20 cellular contexts compared by ENCODE assay signal in the genomic region with DNA sequence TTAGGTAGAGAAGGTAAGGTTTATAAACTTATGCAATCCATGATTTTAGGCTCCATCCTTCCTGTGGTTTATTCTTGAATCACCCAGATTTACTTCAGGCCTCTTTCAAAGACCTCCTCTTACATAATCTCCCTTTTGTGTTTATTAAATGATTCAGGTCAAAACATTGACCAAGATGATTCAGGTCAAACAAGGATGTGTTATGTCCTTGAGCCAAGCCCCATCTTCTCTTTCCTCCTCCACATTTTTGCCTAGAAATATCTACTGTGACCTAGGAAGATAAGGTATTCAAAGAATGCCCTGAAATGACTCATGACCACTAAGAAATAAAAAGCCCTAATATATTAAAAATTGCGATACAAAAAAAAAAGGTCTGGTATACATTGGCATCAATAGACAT. TPM values are rescaled to one million over a fixed set of nuclear protein-coding genes. Genes with fewer than 3 reads are reported as not detected.
A peak's percentile ranks its signal among the peaks of the same experiment; 100 is the strongest.
DNase-seq lines count a peak whose midpoint lies in the region; ATAC-seq, FAIRE-seq and TF ChIP-seq lines count a peak whose summit lies in the region.
"Had no signal": no experiment of that assay in that cellular context is flagged by ENCODE, and none has a peak within 500 bp of the region (broad histone marks: within the 10 kb centered on the region; RNA-seq: fewer than 3 reads in every experiment).

No MANE protein-coding gene starts in this region.

- H3K79me2 ChIP-seq in endothelial cell of umbilical vein (ENCODE audit: control insufficient read depth, insufficient read depth, low read length): no peaks in the 10 kb centered on the region

- no peak overlapping the region for H3K4me3 Mint-ChIP-seq in stimulated activated naive B cell treated with anti-CD40 and anti-IgM and Interleukin-4, amounts not matched to agents 10 μg/mL and 1 μg/mL and 100 μg/mL, for 72 hours

- POLR2A ChIA-PET in endothelial cell of umbilical vein (lab: Charles Lee): no interaction called here

- intact Hi-C loops in endothelial cell of umbilical vein (cut with micrococcal nuclease): loop anchor here (10.0 kb wide), 1 partner anchor 852 kb away; no protein-coding TSS in a partner anchor

- H3K4me2 ChIP-seq in endothelial cell of umbilical vein (ENCODE audit: insufficient read depth, low read length): no peak overlapping the region
- H3K4me2 ChIP-seq: BLaER1 treated with 17β-estradiol and CSF1 and Interleukin-3, amounts not matched to agents 10 nM and 100 nM had no signal

- ATAC-seq in stimulated activated naive B cell treated with anti-CD40 and anti-IgM and Interleukin-4, amounts not matched to agents 10 μg/mL and 1 μg/mL and 100 μg/mL, for 72 hours (replicated peaks): no peak
- ATAC-seq: esophagus mucosa, left cardiac atrium had no signal

- H3K4me3 ChIP-seq in endothelial cell of umbilical vein (replicated peaks in 1 of 3; ENCODE audit: insufficient read depth in 1 of 3, low read depth in 1 of 3, low read length in 3 of 3): no peak overlapping the region
- H3K4me3 ChIP-seq: ascending aorta; BLaER1 treated with 17β-estradiol and CSF1 and Interleukin-3, amounts not matched to agents 10 nM and 100 nM; tibial nerve had no signal

- H3K27ac Mint-ChIP-seq in stimulated activated naive B cell treated with anti-CD40 and anti-IgM and Interleukin-4, amounts not matched to agents 10 μg/mL and 1 μg/mL and 100 μg/mL, for 72 hours: no peak overlapping the region

- TF ChIP-seq POLR2A in endothelial cell of umbilical vein (IDR thresholded peaks at IDR 0.05; ENCODE audit: low read depth, low read length): no peak

- peaks cover 17% of the 10 kb centered on the region for H3K4me1 ChIP-seq in endothelial cell of umbilical vein (ENCODE audit: control insufficient read depth, extremely low read depth, insufficient read depth, low read length)
- H3K4me1 ChIP-seq: ascending aorta had no signal

- H3K9me3 ChIP-seq in endothelial cell of umbilical vein (replicated peaks; ENCODE audit: control insufficient read depth, insufficient read depth, low read length): no peaks in the 10 kb centered on the region
- H3K9me3 ChIP-seq: ascending aorta, tibial nerve had no signal

- DNase-seq in GM03348 (ENCODE audit: low spot score) (peak; percentile 58), RCC 7860 (ENCODE audit: low spot score) (peak; percentile 68), endothelial cell of umbilical vein (ENCODE audit: low read depth, low spot score) (no peak), non-pigmented ciliary epithelial cell (ENCODE audit: low read depth) (peak; percentile 65), medulla oblongata (ENCODE audit: extremely low spot score) (no peak), NCI-H1092 (lab: John Stamatoyannopoulos, UW) (no peak), NCI-H226 (no peak)
- no peak for DNase-seq in stimulated activated naive B cell treated with anti-CD40 and anti-IgM and Interleukin-4, amounts not matched to agents 10 μg/mL and 1 μg/mL and 100 μg/mL, for 72 hours
- DNase-seq: activated gamma-delta T cell, DMS153, hippocampal formation, KBM-7, left cardiac atrium, NCI-H1417 treated with DMSO at 0.1 percent for 48 hours, NCI-H345, SIG-M5 had no signal

- CTCF ChIA-PET in endothelial cell of umbilical vein (lab: Charles Lee): no interaction called here

- H3K27ac ChIP-seq in endothelial cell of umbilical vein (ENCODE audit: insufficient read depth, low read depth, low read length): no peak overlapping the region
- H3K27ac ChIP-seq: ascending aorta; BLaER1 treated with 17β-estradiol and CSF1 and Interleukin-3, amounts not matched to agents 10 nM and 100 nM; tibial nerve had no signal

- dilution Hi-C loops in endothelial cell of umbilical vein (cut with MboI; ENCODE audit: extremely low pct_ligation_motif_present, low sequenced_read_pairs): no loop called here

- no TSS peak for BruUV-seq in endothelial cell of umbilical vein (replicated peaks; lab: Mats Ljungman, UMichigan)

- H3K27me3 ChIP-seq in endothelial cell of umbilical vein (ENCODE audit: control insufficient read depth in 2 of 2, insufficient read depth in 2 of 2, low read length in 2 of 2): no peaks in the 10 kb centered on the region
- H3K27me3 ChIP-seq: ascending aorta; BLaER1 treated with 17β-estradiol and CSF1 and Interleukin-3, amounts not matched to agents 10 nM and 100 nM; tibial nerve had no signal

- no peak overlapping the region for H3K9ac ChIP-seq in endothelial cell of umbilical vein (replicated peaks; ENCODE audit: extremely low read depth, insufficient read depth, low read length)
- H3K9ac ChIP-seq: BLaER1 treated with 17β-estradiol and CSF1 and Interleukin-3, amounts not matched to agents 10 nM and 100 nM had no signal

- H2AFZ ChIP-seq in endothelial cell of umbilical vein (ENCODE audit: low read depth, low read length): no peak overlapping the region

- no peaks in the 10 kb centered on the region for H4K20me1 ChIP-seq in endothelial cell of umbilical vein (replicated peaks; ENCODE audit: control insufficient read depth, extremely low read depth, insufficient read depth, low read length)
- H4K20me1 ChIP-seq: BLaER1 treated with 17β-estradiol and CSF1 and Interleukin-3, amounts not matched to agents 10 nM and 100 nM had no signal

- H3K9me1 ChIP-seq in endothelial cell of umbilical vein (replicated peaks; ENCODE audit: control insufficient read depth, extremely low read depth, insufficient read depth, low read length): no peaks in the 10 kb centered on the region

- peaks cover 24 to 38% of the 10 kb centered on the region in 2 donors for H3K27me3 Mint-ChIP-seq in stimulated activated naive B cell treated with anti-CD40 and anti-IgM and Interleukin-4, amounts not matched to agents 10 μg/mL and 1 μg/mL and 100 μg/mL, for 72 hours

- peaks cover 8 to 9% of the 10 kb centered on the region in 2 donors for H3K9me3 Mint-ChIP-seq in stimulated activated naive B cell treated with anti-CD40 and anti-IgM and Interleukin-4, amounts not matched to agents 10 μg/mL and 1 μg/mL and 100 μg/mL, for 72 hours

- H3K36me3 ChIP-seq in endothelial cell of umbilical vein (ENCODE audit: control insufficient read depth in 2 of 2, extremely low read depth in 1 of 2, insufficient read depth in 2 of 2, low read length in 2 of 2): no peaks in the 10 kb centered on the region
- H3K36me3 ChIP-seq: ascending aorta; BLaER1 treated with 17β-estradiol and CSF1 and Interleukin-3, amounts not matched to agents 10 nM and 100 nM; tibial nerve had no signal

- H3K4me1 Mint-ChIP-seq in stimulated activated naive B cell treated with anti-CD40 and anti-IgM and Interleukin-4, amounts not matched to agents 10 μg/mL and 1 μg/mL and 100 μg/mL, for 72 hours: peaks cover 1 to 3% of the 10 kb centered on the region in 2 donors

- FAIRE-seq in RCC 7860 (lab: Jason Lieb, UNC) (peak; percentile 56), endothelial cell of umbilical vein (lab: Jason Lieb, UNC) (no peak)

- peaks cover 0 to 3% of the 10 kb centered on the region in 2 donors for H3K36me3 Mint-ChIP-seq in stimulated activated naive B cell treated with anti-CD40 and anti-IgM and Interleukin-4, amounts not matched to agents 10 μg/mL and 1 μg/mL and 100 μg/mL, for 72 hours

- no peak for TF ChIP-seq CTCF in endothelial cell of umbilical vein (IDR thresholded peaks at IDR 0.05; ENCODE audit: extremely low read depth in 1 of 2, insufficient read depth in 1 of 2, low read depth in 1 of 2, low read length in 2 of 2)

TF ChIP-seq in endothelial cell of umbilical vein, 7 proteins besides CTCF, POLR2A, EP300 and RAD21:
- TF ChIP-seq, protein P1, sequence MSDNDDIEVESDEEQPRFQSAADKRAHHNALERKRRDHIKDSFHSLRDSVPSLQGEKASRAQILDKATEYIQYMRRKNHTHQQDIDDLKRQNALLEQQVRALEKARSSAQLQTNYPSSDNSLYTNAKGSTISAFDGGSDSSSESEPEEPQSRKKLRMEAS (IDR thresholded peaks at IDR 0.05; ENCODE audit: insufficient read depth, insufficient read length): no peak
- TF ChIP-seq FOS (IDR thresholded peaks at IDR 0.05; ENCODE audit: borderline replicate concordance, insufficient read depth, low read length): peak; percentile 48

RNA-seq across cellular contexts. Expression of gene TLR4, which starts 31.8 kb away (rescaled TPM):
- total RNA-seq in endothelial cell of umbilical vein: 38.6 and 41.7 TPM in 2 replicates
- 12.2 and 18.2 TPM in 2 replicates for polyA plus RNA-seq in endothelial cell of umbilical vein
- 16.1 and 19.1 TPM in 2 replicates for polyA plus RNA-seq in endothelial cell of umbilical vein (2011; cell fraction: cytosol; rRNA removed)
- polyA plus RNA-seq in endothelial cell of umbilical vein (2011; cell fraction: nucleus; rRNA removed): 30.1 and 34.2 TPM in 2 replicates
- polyA plus RNA-seq in endothelial cell of umbilical vein (2012): 54.5 and 73.1 TPM in 2 replicates
- polyA minus RNA-seq in endothelial cell of umbilical vein: 68.9 and 82.9 TPM in 2 replicates
- polyA minus RNA-seq in endothelial cell of umbilical vein (2011; cell fraction: cytosol; rRNA and poly(A)+ RNA removed): 1.9 TPM
- polyA minus RNA-seq in endothelial cell of umbilical vein (2011; cell fraction: nucleus; rRNA and poly(A)+ RNA removed): 150 and 185 TPM in 2 replicates

Comparison
In these comparisons a context has a peak if more than half of its experiments do, and no peak if none do; other contexts are left out.
1. DNase-seq: peak in GM03348 (single experiment), RCC 7860 (single experiment) and non-pigmented ciliary epithelial cell (single experiment); none in endothelial cell of umbilical vein (single experiment), stimulated activated naive B cell treated with anti-CD40 and anti-IgM and Interleukin-4, amounts not matched to agents 10 μg/mL and 1 μg/mL and 100 μg/mL, for 72 hours (single experiment), medulla oblongata (single experiment), NCI-H1092 (single experiment) and NCI-H226 (single experiment).